In the genomic region with DNA sequence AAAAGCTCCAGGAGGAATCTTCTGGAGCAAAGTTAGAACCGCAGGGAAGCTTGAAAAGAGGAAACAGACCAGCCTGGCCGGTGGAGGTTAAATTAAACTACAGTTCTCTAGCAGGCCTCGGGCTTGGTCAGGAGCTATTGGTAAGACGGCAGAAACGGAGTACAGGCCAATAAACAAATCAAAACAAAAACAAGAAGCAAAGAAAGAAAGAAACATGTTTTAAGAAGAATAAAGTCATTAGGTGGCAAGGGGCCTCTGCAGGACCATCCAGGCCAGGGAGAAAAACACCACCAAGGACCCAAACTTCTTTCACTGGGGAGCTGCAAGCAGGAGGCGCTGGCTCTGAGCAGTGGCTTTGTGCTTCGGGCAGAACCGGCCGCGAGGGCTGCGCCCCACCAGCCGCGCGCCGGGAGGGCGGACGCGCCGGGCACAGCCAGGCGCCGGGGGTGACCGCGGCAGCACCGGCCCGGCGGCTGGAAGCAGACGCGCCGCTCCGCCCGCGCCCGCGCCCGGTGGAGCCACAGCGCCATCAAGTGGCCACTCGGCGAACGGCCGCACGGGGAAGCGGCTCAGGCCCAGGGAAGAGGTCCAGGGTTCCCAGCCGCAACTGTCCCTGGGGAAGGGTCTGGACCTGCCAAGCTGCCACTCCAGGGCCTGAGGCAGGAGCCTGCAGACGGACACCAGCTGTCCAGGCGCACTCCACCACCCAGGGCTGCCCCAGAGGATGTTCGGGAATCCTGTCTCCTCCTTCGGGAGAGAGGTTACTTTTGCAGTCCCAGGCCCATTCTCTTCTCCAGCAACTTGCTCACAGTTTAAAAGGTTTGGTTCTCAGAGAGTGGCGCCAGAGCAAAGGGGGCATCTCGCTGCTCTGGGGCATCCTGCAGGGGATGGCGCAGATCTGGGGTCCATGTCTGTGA, we compare ENCODE assay signal across 8 cellular contexts.
DNase-seq lines count a peak whose midpoint lies in the region; ATAC-seq lines count a peak whose summit lies in the region.

No MANE protein-coding gene starts in this region.

- peaks cover 5% of the 10 kb centered on the region for H3K4me1 Mint-ChIP-seq in activated CD8-positive, alpha-beta T cell treated with anti-CD3 and anti-CD28 coated beads, Interleukin-2, amount 10 ng/mL, durations not matched to agents 7 days and 5 days (ENCODE audit: low read depth)
- peaks cover 0 to 4% of the 10 kb centered on the region in 2 donors for H3K4me1 Mint-ChIP-seq in effector memory CD8-positive, alpha-beta T cell (ENCODE audit: low read depth in 2 of 2)

- DNase-seq in GM19238 (ENCODE audit: insufficient read length, low spot score) (peak; percentile 83), NCI-H748 (lab: John Stamatoyannopoulos, UW; ENCODE audit: unreplicated experiment) (peak; percentile 87), mesenteric fat pad (ENCODE audit: low spot score) (peak; percentile 92)
- DNase-seq in activated CD8-positive, alpha-beta T cell treated with anti-CD3 and anti-CD28 coated beads, Interleukin-2, amount 10 ng/mL, durations not matched to agents 7 days and 5 days: peak; percentile 65
- peak; percentile 14 to 38 (median 27) for DNase-seq in effector memory CD8-positive, alpha-beta T cell
- peak; percentile 42 for DNase-seq in stimulated activated CD8-positive, alpha-beta memory T cell treated with anti-CD3 and anti-CD28 coated beads, Interleukin-4, amount 100 ng/mL, for 24 hours (ENCODE audit: low read depth)

- peaks cover 11% of the 10 kb centered on the region for H3K27me3 Mint-ChIP-seq in activated CD8-positive, alpha-beta T cell treated with anti-CD3 and anti-CD28 coated beads, Interleukin-2, amount 10 ng/mL, durations not matched to agents 7 days and 5 days (ENCODE audit: low read depth)
- H3K27me3 Mint-ChIP-seq in effector memory CD8-positive, alpha-beta T cell: peaks cover 52 to 81% of the 10 kb centered on the region in 2 donors

- peaks cover 0 to 8% (median 4%) of the 10 kb centered on the region in 10 experiments; a peak in 4 of 20 replicates for H3K4me1 ChIP-seq in BLaER1 treated with 17β-estradiol and CSF1 and Interleukin-3, amounts not matched to agents 10 nM and 100 nM

- H3K27ac Mint-ChIP-seq in activated CD8-positive, alpha-beta T cell treated with anti-CD3 and anti-CD28 coated beads, Interleukin-2, amount 10 ng/mL, durations not matched to agents 7 days and 5 days: no peak overlapping the region
- H3K27ac Mint-ChIP-seq in effector memory CD8-positive, alpha-beta T cell: peak overlapping the region in 1 of 2 donors; percentile 11

- no peaks in the 10 kb centered on the region for H4K20me1 ChIP-seq in BLaER1 treated with 17β-estradiol and CSF1 and Interleukin-3, amounts not matched to agents 10 nM and 100 nM

- H3K4me2 ChIP-seq in BLaER1 treated with 17β-estradiol and CSF1 and Interleukin-3, amounts not matched to agents 10 nM and 100 nM: peak overlapping the region; percentile 62 to 94 (median 84)

- no peak overlapping the region for H3K4me3 Mint-ChIP-seq in activated CD8-positive, alpha-beta T cell treated with anti-CD3 and anti-CD28 coated beads, Interleukin-2, amount 10 ng/mL, durations not matched to agents 7 days and 5 days
- peak overlapping the region; percentile 2 to 22 for H3K4me3 Mint-ChIP-seq in effector memory CD8-positive, alpha-beta T cell

- no peaks in the 10 kb centered on the region for H3K9me3 ChIP-seq in BLaER1 treated with 17β-estradiol and CSF1 and Interleukin-3, amounts not matched to agents 10 nM and 100 nM (replicated peaks in 1 of 11)

- POLR2A ChIA-PET in activated CD8-positive, alpha-beta T cell treated with anti-CD3 and anti-CD28 coated beads, Interleukin-2, amount 10 ng/mL, durations not matched to agents 7 days and 5 days (lab: Charles Lee): no interaction called here

- peak overlapping the region in 9 of 10 experiments; percentile 15 to 56 (median 43); a peak in 13 of 20 replicates for H3K4me3 ChIP-seq in BLaER1 treated with 17β-estradiol and CSF1 and Interleukin-3, amounts not matched to agents 10 nM and 100 nM

- no peak overlapping the region for H3K27ac ChIP-seq in BLaER1 treated with 17β-estradiol and CSF1 and Interleukin-3, amounts not matched to agents 10 nM and 100 nM

- peaks cover 3 to 18% (median 13%) of the 10 kb centered on the region in 11 experiments; a peak in 15 of 22 replicates for H3K27me3 ChIP-seq in BLaER1 treated with 17β-estradiol and CSF1 and Interleukin-3, amounts not matched to agents 10 nM and 100 nM

- no peaks in the 10 kb centered on the region for H3K36me3 Mint-ChIP-seq in activated CD8-positive, alpha-beta T cell treated with anti-CD3 and anti-CD28 coated beads, Interleukin-2, amount 10 ng/mL, durations not matched to agents 7 days and 5 days (ENCODE audit: low read depth)
- peaks cover 3% of the 10 kb centered on the region for H3K36me3 Mint-ChIP-seq in effector memory CD8-positive, alpha-beta T cell (ENCODE audit: insufficient read depth)

- H3K9me3 Mint-ChIP-seq in activated CD8-positive, alpha-beta T cell treated with anti-CD3 and anti-CD28 coated beads, Interleukin-2, amount 10 ng/mL, durations not matched to agents 7 days and 5 days (ENCODE audit: insufficient read depth): no peaks in the 10 kb centered on the region
- H3K9me3 Mint-ChIP-seq in effector memory CD8-positive, alpha-beta T cell: no peaks in the 10 kb centered on the region

- CTCF ChIA-PET in activated CD8-positive, alpha-beta T cell treated with anti-CD3 and anti-CD28 coated beads, Interleukin-2, amount 10 ng/mL, durations not matched to agents 7 days and 5 days (lab: Charles Lee): interaction anchor here (0.6 to 2.3 kb wide), 6 partner anchors 17 to 1912 kb away, joined by 3 to 9 read pairs (median 3); no protein-coding TSS in a partner anchor

- peak overlapping the region in 8 of 11 experiments; percentile 2 to 63 (median 56); a peak in 14 of 22 replicates for H3K9ac ChIP-seq in BLaER1 treated with 17β-estradiol and CSF1 and Interleukin-3, amounts not matched to agents 10 nM and 100 nM

- no peaks in the 10 kb centered on the region for H3K36me3 ChIP-seq in BLaER1 treated with 17β-estradiol and CSF1 and Interleukin-3, amounts not matched to agents 10 nM and 100 nM

- ATAC-seq in HG03196 (IDR thresholded peaks at IDR 0.05; ENCODE audit: unreplicated experiment): peak; percentile 88
- peak; percentile 95 for ATAC-seq in activated CD8-positive, alpha-beta T cell treated with anti-CD3 and anti-CD28 coated beads, Interleukin-2, amount 10 ng/mL, durations not matched to agents 7 days and 5 days
- peak; percentile 43 for ATAC-seq in effector memory CD8-positive, alpha-beta T cell (replicated peaks)

Comparison
In these comparisons a context has a peak if more than half of its experiments do, and no peak if none do; other contexts are left out.
1. DNase-seq: peak in every context shown above with its lines; median percentile 92 in mesenteric fat pad; 87 in NCI-H748; 83 in GM19238; 65 in activated CD8-positive, alpha-beta T cell treated with anti-CD3 and anti-CD28 coated beads, Interleukin-2, amount 10 ng/mL, durations not matched to agents 7 days and 5 days; 42 in stimulated activated CD8-positive, alpha-beta memory T cell treated with anti-CD3 and anti-CD28 coated beads, Interleukin-4, amount 100 ng/mL, for 24 hours; 27 in effector memory CD8-positive, alpha-beta T cell.
2. ATAC-seq: peak in every context shown above with its lines; median percentile 95 in activated CD8-positive, alpha-beta T cell treated with anti-CD3 and anti-CD28 coated beads, Interleukin-2, amount 10 ng/mL, durations not matched to agents 7 days and 5 days; 88 in HG03196; 43 in effector memory CD8-positive, alpha-beta T cell.